2 cellular contexts compared by ENCODE assay signal in the genomic region with DNA sequence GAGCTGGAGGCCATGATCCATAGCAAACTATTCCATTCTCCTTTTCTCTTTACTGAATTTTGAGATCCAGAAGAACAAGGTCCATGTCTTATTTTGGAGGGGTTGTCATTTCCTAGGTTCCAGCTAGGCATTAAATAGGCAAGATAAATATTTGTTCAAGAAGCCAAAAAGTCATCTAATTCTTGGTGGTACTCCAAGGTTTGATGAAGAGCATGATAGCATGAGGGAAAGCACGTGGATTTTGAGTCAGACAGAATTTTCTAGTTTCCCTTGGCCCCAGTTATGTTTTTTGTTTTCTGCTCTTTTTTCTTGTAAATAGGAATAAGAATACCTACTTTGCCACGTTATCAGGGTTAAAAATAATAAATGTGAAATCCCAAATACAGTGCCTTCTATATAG.
TF ChIP-seq lines count a peak whose summit lies in the region.

No MANE protein-coding gene starts in this region.

TF ChIP-seq in liver, 16 proteins besides CTCF, POLR2A, EP300 and RAD21:
- TF ChIP-seq, protein P1, sequence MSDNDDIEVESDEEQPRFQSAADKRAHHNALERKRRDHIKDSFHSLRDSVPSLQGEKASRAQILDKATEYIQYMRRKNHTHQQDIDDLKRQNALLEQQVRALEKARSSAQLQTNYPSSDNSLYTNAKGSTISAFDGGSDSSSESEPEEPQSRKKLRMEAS (IDR thresholded peaks at IDR 0.05) = peak; percentile 56
- TF ChIP-seq, protein P2, sequence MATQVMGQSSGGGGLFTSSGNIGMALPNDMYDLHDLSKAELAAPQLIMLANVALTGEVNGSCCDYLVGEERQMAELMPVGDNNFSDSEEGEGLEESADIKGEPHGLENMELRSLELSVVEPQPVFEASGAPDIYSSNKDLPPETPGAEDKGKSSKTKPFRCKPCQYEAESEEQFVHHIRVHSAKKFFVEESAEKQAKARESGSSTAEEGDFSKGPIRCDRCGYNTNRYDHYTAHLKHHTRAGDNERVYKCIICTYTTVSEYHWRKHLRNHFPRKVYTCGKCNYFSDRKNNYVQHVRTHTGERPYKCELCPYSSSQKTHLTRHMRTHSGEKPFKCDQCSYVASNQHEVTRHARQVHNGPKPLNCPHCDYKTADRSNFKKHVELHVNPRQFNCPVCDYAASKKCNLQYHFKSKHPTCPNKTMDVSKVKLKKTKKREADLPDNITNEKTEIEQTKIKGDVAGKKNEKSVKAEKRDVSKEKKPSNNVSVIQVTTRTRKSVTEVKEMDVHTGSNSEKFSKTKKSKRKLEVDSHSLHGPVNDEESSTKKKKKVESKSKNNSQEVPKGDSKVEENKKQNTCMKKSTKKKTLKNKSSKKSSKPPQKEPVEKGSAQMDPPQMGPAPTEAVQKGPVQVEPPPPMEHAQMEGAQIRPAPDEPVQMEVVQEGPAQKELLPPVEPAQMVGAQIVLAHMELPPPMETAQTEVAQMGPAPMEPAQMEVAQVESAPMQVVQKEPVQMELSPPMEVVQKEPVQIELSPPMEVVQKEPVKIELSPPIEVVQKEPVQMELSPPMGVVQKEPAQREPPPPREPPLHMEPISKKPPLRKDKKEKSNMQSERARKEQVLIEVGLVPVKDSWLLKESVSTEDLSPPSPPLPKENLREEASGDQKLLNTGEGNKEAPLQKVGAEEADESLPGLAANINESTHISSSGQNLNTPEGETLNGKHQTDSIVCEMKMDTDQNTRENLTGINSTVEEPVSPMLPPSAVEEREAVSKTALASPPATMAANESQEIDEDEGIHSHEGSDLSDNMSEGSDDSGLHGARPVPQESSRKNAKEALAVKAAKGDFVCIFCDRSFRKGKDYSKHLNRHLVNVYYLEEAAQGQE (IDR thresholded peaks at IDR 0.05) = no peak
- TF ChIP-seq JUND (IDR thresholded peaks at IDR 0.05) (no peak), TAF1 (conservative IDR thresholded peaks at IDR 0.05) (no peak), EGR1 (IDR thresholded peaks at IDR 0.05; ENCODE audit: low read depth in 2 of 2) (no peak)
TF ChIP-seq in liver: peak in this region for 1.

TF ChIP-seq in HepG2, 621 proteins besides CTCF, POLR2A, EP300 and RAD21:
- TF ChIP-seq KAT8 (CRISPR knock-in tag; IDR thresholded peaks at IDR 0.05) (no peak), ZNF256 (CRISPR knock-in tag; conservative IDR thresholded peaks at IDR 0.05) (no peak), CC2D1A (CRISPR knock-in tag; IDR thresholded peaks at IDR 0.05) (no peak), RCOR2 (CRISPR knock-in tag; IDR thresholded peaks at IDR 0.05) (no peak), ZSCAN30 (CRISPR knock-in tag; IDR thresholded peaks at IDR 0.05) (no peak), ZFP1 (CRISPR knock-in tag; IDR thresholded peaks at IDR 0.05) (no peak), ZNF367 (CRISPR knock-in tag; IDR thresholded peaks at IDR 0.05; ENCODE audit: borderline replicate concordance) (no peak), ZNF383 (CRISPR knock-in tag; IDR thresholded peaks at IDR 0.05; ENCODE audit: borderline replicate concordance) (no peak), U2AF1 (optimal IDR thresholded peaks at IDR 0.05; ENCODE audit: low read depth, low read length) (no peak)
- TF ChIP-seq, protein P3, sequence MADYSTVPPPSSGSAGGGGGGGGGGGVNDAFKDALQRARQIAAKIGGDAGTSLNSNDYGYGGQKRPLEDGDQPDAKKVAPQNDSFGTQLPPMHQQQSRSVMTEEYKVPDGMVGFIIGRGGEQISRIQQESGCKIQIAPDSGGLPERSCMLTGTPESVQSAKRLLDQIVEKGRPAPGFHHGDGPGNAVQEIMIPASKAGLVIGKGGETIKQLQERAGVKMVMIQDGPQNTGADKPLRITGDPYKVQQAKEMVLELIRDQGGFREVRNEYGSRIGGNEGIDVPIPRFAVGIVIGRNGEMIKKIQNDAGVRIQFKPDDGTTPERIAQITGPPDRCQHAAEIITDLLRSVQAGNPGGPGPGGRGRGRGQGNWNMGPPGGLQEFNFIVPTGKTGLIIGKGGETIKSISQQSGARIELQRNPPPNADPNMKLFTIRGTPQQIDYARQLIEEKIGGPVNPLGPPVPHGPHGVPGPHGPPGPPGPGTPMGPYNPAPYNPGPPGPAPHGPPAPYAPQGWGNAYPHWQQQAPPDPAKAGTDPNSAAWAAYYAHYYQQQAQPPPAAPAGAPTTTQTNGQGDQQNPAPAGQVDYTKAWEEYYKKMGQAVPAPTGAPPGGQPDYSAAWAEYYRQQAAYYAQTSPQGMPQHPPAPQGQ (CRISPR knock-in tag; IDR thresholded peaks at IDR 0.05; ENCODE audit: borderline replicate concordance) = no peak
